ENCODE assay signal across 14 cellular contexts in the genomic region with DNA sequence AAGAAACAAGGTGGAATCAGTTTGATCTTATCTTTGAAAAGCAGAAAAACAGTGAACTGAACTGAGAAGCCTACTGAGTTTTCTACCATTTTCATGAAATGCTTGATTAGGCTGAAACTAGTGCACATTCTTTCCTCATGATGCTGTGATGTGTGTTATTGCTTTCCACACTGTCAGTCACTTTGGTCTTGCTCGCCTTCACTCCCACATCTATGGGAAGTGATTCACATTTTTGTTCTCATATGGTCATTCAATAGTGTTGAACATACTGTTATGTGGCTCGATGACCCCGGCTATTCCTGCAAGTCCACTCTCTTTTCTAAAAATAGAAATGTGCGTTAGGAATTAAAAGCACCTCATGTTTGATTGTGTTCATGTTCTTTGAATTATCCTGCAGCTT.
DNase-seq lines count a peak whose midpoint lies in the region; ATAC-seq, FAIRE-seq and TF ChIP-seq lines count a peak whose summit lies in the region.
"Had no signal": no experiment of that assay in that cellular context is flagged by ENCODE, and none has a peak within 500 bp of the region (broad histone marks: within the 10 kb centered on the region; RNA-seq: fewer than 3 reads in every experiment).

No MANE protein-coding gene starts in this region.

- CTCF ChIA-PET in Calu3 (lab: Charles Lee), result interaction anchor here (0.5 kb wide), 1 partner anchor 16 kb away, joined by 3 read pairs; no protein-coding TSS in a partner anchor

- TF ChIP-seq RAD21 in Ishikawa (IDR thresholded peaks at IDR 0.05; ENCODE audit: low read depth), result no peak

- no peaks in the 10 kb centered on the region for H3K36me3 Mint-ChIP-seq in Calu3 (ENCODE audit: insufficient read depth, unreplicated experiment)
- H3K36me3 Mint-ChIP-seq: T-cell had no signal

- H3K27ac ChIP-seq in keratinocyte (ENCODE audit: control insufficient read depth, insufficient read depth, low read length) (no peak overlapping the region), thoracic aorta (peak overlapping the region in 1 of 2 donors; percentile 30)
- H3K27ac ChIP-seq: transverse colon had no signal

- H3K4me1 ChIP-seq in keratinocyte (ENCODE audit: control insufficient read depth, extremely low read depth, insufficient read depth, low read length), result peaks cover 16% of the 10 kb centered on the region
- H3K4me1 ChIP-seq in thoracic aorta (ENCODE audit: control insufficient read depth in 1 of 2, low read depth in 2 of 2), result peaks cover 0 to 9% of the 10 kb centered on the region in 2 donors

- H3K79me2 ChIP-seq in keratinocyte (ENCODE audit: control insufficient read depth, insufficient read depth, low read length), result no peaks in the 10 kb centered on the region

- H3K9me3 ChIP-seq in keratinocyte (ENCODE audit: control insufficient read depth, low read depth, low read length), result no peaks in the 10 kb centered on the region
- no peaks in the 10 kb centered on the region for H3K9me3 ChIP-seq in thoracic aorta
- H3K9me3 ChIP-seq: transverse colon had no signal

- no peak overlapping the region for H3K4me3 ChIP-seq in cardiac fibroblast (replicated peaks in 1 of 2; ENCODE audit: low read depth in 2 of 2, low read length in 2 of 2)
- H3K4me3 ChIP-seq in keratinocyte (ENCODE audit: control insufficient read depth in 2 of 3, extremely low read depth in 1 of 3, insufficient read depth in 2 of 3, low read depth in 1 of 3, low read length in 3 of 3), result no peak overlapping the region
- H3K4me3 ChIP-seq in thoracic aorta, result no peak overlapping the region
- H3K4me3 ChIP-seq: transverse colon had no signal

- peak; percentile 67 for FAIRE-seq in keratinocyte (lab: Jason Lieb, UNC)
- FAIRE-seq: colon had no signal

- ATAC-seq in thoracic aorta (ENCODE audit: insufficient number of reproducible peaks, low FRiP score, low read depth), result peak; percentile 70
- no peak for ATAC-seq in HG03571 (IDR thresholded peaks at IDR 0.05; ENCODE audit: unreplicated experiment)
- ATAC-seq: T-cell had no signal

- H3K4me1 Mint-ChIP-seq in Calu3 (ENCODE audit: low read depth, unreplicated experiment), result peaks cover 14% of the 10 kb centered on the region
- H3K4me1 Mint-ChIP-seq: T-cell had no signal

- no peaks in the 10 kb centered on the region for H3K9me1 ChIP-seq in keratinocyte (ENCODE audit: control insufficient read depth, extremely low read depth, insufficient read depth, low read length)

- TF ChIP-seq CTCF in cardiac fibroblast (IDR thresholded peaks at IDR 0.05; ENCODE audit: low read depth, low read length) (no peak), keratinocyte (optimal IDR thresholded peaks at IDR 0.05 in 1 of 3, IDR thresholded peaks at IDR 0.05 in 1 of 3, conservative IDR thresholded peaks at IDR 0.05 in 1 of 3; ENCODE audit: extremely low read depth in 1 of 3, insufficient read depth in 2 of 3, low read length in 3 of 3) (no peak), thoracic aorta (IDR thresholded peaks at IDR 0.05) (no peak), Calu3 (IDR thresholded peaks at IDR 0.05; ENCODE audit: unreplicated experiment) (no peak)

- no peak overlapping the region for H3K4me2 ChIP-seq in keratinocyte (ENCODE audit: control insufficient read depth, extremely low read depth, insufficient read depth, low read depth, low read length)

- dilution Hi-C loops in keratinocyte (cut with MboI; ENCODE audit: extremely low pct_ligation_motif_present, low sequenced_read_pairs), result no loop called here

- no peaks in the 10 kb centered on the region for H4K20me1 ChIP-seq in keratinocyte (ENCODE audit: control insufficient read depth, extremely low read depth, insufficient read depth, low read length)

- TF ChIP-seq EP300 in Ishikawa (IDR thresholded peaks at IDR 0.05; ENCODE audit: borderline replicate concordance), result peak; percentile 83

- intact Hi-C loops in Calu3 (cut with micrococcal nuclease; ENCODE audit: unreplicated experiment), result no loop called here

- H3K36me3 ChIP-seq in keratinocyte (ENCODE audit: control insufficient read depth in 2 of 2, extremely low read depth in 1 of 2, insufficient read depth in 2 of 2, low read length in 2 of 2), result no peaks in the 10 kb centered on the region
- no peaks in the 10 kb centered on the region for H3K36me3 ChIP-seq in thoracic aorta
- H3K36me3 ChIP-seq: transverse colon had no signal

- no peaks in the 10 kb centered on the region for H3K27me3 Mint-ChIP-seq in Calu3 (ENCODE audit: unreplicated experiment)
- H3K27me3 Mint-ChIP-seq: T-cell had no signal

- DNase-seq in cardiac fibroblast (ENCODE audit: low read depth in 2 of 2), result peak; percentile 89 to 95
- DNase-seq in keratinocyte (ENCODE audit: low read depth, low spot score), result no peak
- DNase-seq in thoracic aorta (ENCODE audit: low spot score), result no peak
- DNase-seq in DMS79 (lab: John Stamatoyannopoulos, UW), result no peak
- DNase-seq in Calu3, result no peak
- DNase-seq in NCI-H1930 (lab: John Stamatoyannopoulos, UW), result no peak
- DNase-seq: activated CD4-positive, alpha-beta T cell treated with anti-CD3 and anti-CD28 coated beads, Interleukin-2, amount 50 U/mL, for 1 hour; DMS53; hippocampal formation; T-cell; transverse colon had no signal

- H3K27me3 ChIP-seq in keratinocyte (ENCODE audit: control insufficient read depth, extremely low read depth, insufficient read depth, low read length) (no peaks in the 10 kb centered on the region), thoracic aorta (replicated peaks; ENCODE audit: insufficient read depth) (no peaks in the 10 kb centered on the region)
- H3K27me3 ChIP-seq: transverse colon had no signal

- no TSS peak for BruUV-seq in Calu3 (replicated peaks; lab: Mats Ljungman, UMichigan)

- no peak overlapping the region for H2AFZ ChIP-seq in keratinocyte (ENCODE audit: control insufficient read depth, low read length)

- H3K9me3 Mint-ChIP-seq in Calu3 (ENCODE audit: low read depth, unreplicated experiment), result no peaks in the 10 kb centered on the region
- H3K9me3 Mint-ChIP-seq: T-cell had no signal

- no peak overlapping the region for H3K27ac Mint-ChIP-seq in Calu3 (ENCODE audit: unreplicated experiment)
- H3K27ac Mint-ChIP-seq: T-cell had no signal

- H3K4me3 Mint-ChIP-seq in Calu3 (ENCODE audit: low read depth, unreplicated experiment), result no peak overlapping the region
- H3K4me3 Mint-ChIP-seq: T-cell had no signal

- no peak overlapping the region for H3K9ac ChIP-seq in keratinocyte (ENCODE audit: control insufficient read depth, extremely low read depth, insufficient read depth, low read length)

TF ChIP-seq in Ishikawa, 13 proteins besides CTCF, POLR2A, EP300 and RAD21:
- TF ChIP-seq TCF12 (IDR thresholded peaks at IDR 0.05; ENCODE audit: low read depth), result peak; percentile 13; the same call in 1 of the 2 replicates
- TF ChIP-seq, protein P1, sequence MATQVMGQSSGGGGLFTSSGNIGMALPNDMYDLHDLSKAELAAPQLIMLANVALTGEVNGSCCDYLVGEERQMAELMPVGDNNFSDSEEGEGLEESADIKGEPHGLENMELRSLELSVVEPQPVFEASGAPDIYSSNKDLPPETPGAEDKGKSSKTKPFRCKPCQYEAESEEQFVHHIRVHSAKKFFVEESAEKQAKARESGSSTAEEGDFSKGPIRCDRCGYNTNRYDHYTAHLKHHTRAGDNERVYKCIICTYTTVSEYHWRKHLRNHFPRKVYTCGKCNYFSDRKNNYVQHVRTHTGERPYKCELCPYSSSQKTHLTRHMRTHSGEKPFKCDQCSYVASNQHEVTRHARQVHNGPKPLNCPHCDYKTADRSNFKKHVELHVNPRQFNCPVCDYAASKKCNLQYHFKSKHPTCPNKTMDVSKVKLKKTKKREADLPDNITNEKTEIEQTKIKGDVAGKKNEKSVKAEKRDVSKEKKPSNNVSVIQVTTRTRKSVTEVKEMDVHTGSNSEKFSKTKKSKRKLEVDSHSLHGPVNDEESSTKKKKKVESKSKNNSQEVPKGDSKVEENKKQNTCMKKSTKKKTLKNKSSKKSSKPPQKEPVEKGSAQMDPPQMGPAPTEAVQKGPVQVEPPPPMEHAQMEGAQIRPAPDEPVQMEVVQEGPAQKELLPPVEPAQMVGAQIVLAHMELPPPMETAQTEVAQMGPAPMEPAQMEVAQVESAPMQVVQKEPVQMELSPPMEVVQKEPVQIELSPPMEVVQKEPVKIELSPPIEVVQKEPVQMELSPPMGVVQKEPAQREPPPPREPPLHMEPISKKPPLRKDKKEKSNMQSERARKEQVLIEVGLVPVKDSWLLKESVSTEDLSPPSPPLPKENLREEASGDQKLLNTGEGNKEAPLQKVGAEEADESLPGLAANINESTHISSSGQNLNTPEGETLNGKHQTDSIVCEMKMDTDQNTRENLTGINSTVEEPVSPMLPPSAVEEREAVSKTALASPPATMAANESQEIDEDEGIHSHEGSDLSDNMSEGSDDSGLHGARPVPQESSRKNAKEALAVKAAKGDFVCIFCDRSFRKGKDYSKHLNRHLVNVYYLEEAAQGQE (IDR thresholded peaks at IDR 0.05; ENCODE audit: low read depth), result no peak
- TF ChIP-seq TEAD4 (IDR thresholded peaks at IDR 0.05), result peak; percentile 56
TF ChIP-seq in Ishikawa: peak in this region for 2.

Comparison
In these comparisons a context has a peak if more than half of its experiments do, and no peak if none do; other contexts are left out.
1. DNase-seq: peak in cardiac fibroblast (2 of 2); none in keratinocyte (single experiment), thoracic aorta (single experiment), DMS79 (single experiment), Calu3 (single experiment) and NCI-H1930 (0 of 2).